ENCODE assay signal across 10 cellular contexts in genomic region chr22:20866716-20867115, GRCh38. TPM values are rescaled to one million over a fixed set of nuclear protein-coding genes. Genes with fewer than 3 reads are reported as not detected.
DNase-seq lines count a peak whose midpoint lies in the region; TF ChIP-seq lines count a peak whose summit lies in the region.
"Had no signal": no experiment of that assay in that cellular context is flagged by ENCODE, and none has a peak within 500 bp of the region (broad histone marks: within the 10 kb centered on the region; RNA-seq: fewer than 3 reads in every experiment).

No MANE protein-coding gene starts in this region.

- no peak for TF ChIP-seq POLR2A in suprapubic skin (IDR thresholded peaks at IDR 0.05)

- peak overlapping the region; percentile 78 for H3K27ac ChIP-seq in suprapubic skin

- peak overlapping the region; percentile 18 for H3K27ac Mint-ChIP-seq in activated T-cell treated with anti-CD3 and anti-CD28 coated beads, Interleukin-2, amount 50 U/mL, for 24 hours

- H3K36me3 Mint-ChIP-seq in activated T-cell treated with anti-CD3 and anti-CD28 coated beads, Interleukin-2, amount 50 U/mL, for 24 hours (ENCODE audit: low read depth): peaks cover 67% of the 10 kb centered on the region

- no peak for TF ChIP-seq CTCF in suprapubic skin (IDR thresholded peaks at IDR 0.05)

- H3K9me3 Mint-ChIP-seq in activated T-cell treated with anti-CD3 and anti-CD28 coated beads, Interleukin-2, amount 50 U/mL, for 24 hours: no peaks in the 10 kb centered on the region

- H3K4me3 ChIP-seq in suprapubic skin: no peak overlapping the region
- H3K4me3 ChIP-seq: ovary had no signal

- H3K9me3 ChIP-seq in suprapubic skin: no peaks in the 10 kb centered on the region
- H3K9me3 ChIP-seq: ovary had no signal

- no peak for TF ChIP-seq EP300 in suprapubic skin (IDR thresholded peaks at IDR 0.05)

- no peaks in the 10 kb centered on the region for H3K27me3 ChIP-seq in suprapubic skin
- H3K27me3 ChIP-seq: ovary had no signal

- peaks cover 20% of the 10 kb centered on the region for H3K36me3 ChIP-seq in suprapubic skin
- H3K36me3 ChIP-seq: ovary had no signal

- peaks cover 43% of the 10 kb centered on the region for H3K4me1 ChIP-seq in suprapubic skin

- 74% methylated on average over 4 of the region's 4 CpGs for WGBS in suprapubic skin

- no peak overlapping the region for H3K4me3 Mint-ChIP-seq in activated T-cell treated with anti-CD3 and anti-CD28 coated beads, Interleukin-2, amount 50 U/mL, for 24 hours

- DNase-seq in activated T-cell treated with anti-CD3 and anti-CD28 coated beads, Interleukin-2, amount 50 U/mL, for 24 hours: no peak
- DNase-seq in activated T-cell treated with anti-CD3 and anti-CD28 coated beads, Interleukin-2, amount 50 U/mL, for 48 hours: no peak
- DNase-seq in left kidney (ENCODE audit: low read depth, low spot score) (peak; percentile 85), suprapubic skin (ENCODE audit: low spot score in 2 of 2) (no peak), NCI-H2171 treated with DMSO at 0.1 percent for 48 hours (lab: John Stamatoyannopoulos, UW) (no peak), GM19238 (ENCODE audit: insufficient read length, low spot score) (no peak)
- DNase-seq: activated T-cell treated with anti-CD3 and anti-CD28 coated beads for 4 hours, GOT3, NCI-H524 treated with DMSO at 0.1 percent for 48 hours had no signal

- H3K27me3 Mint-ChIP-seq in activated T-cell treated with anti-CD3 and anti-CD28 coated beads, Interleukin-2, amount 50 U/mL, for 24 hours: no peaks in the 10 kb centered on the region

- peaks cover 41% of the 10 kb centered on the region for H3K4me1 Mint-ChIP-seq in activated T-cell treated with anti-CD3 and anti-CD28 coated beads, Interleukin-2, amount 50 U/mL, for 24 hours (ENCODE audit: low read depth)

RNA-seq across cellular contexts. Expression of gene SNAP29, which starts 7.9 kb away (rescaled TPM):
- 10 to 100 TPM; 19.1 to 29.8 (median 22.8) TPM for total RNA-seq in suprapubic skin

RNA-seq across cellular contexts. Expression of gene PI4KA, which starts 8.1 kb away (rescaled TPM):
- total RNA-seq in suprapubic skin: 100 to 1,000 TPM in 1 of 4 donors, 10 to 100 TPM in 3; 44.7 to 136 (median 67.7) TPM

RNA-seq across cellular contexts. Expression of gene CRKL, which starts 50.5 kb away (rescaled TPM):
- total RNA-seq in suprapubic skin: 10 to 100 TPM; 52.7 to 75.3 (median 71.9) TPM
